Comparison of ENCODE assay signal across 1 cellular context in genomic region chr6:151392429-151392828, GRCh38.
TF ChIP-seq lines count a peak whose summit lies in the region.

No MANE protein-coding gene starts in this region.

TF ChIP-seq in H1, 55 proteins besides CTCF, POLR2A, EP300 and RAD21:
- no peak for TF ChIP-seq TBP (IDR thresholded peaks at IDR 0.05; ENCODE audit: low read depth, low read length)
- TF ChIP-seq ZNF274 (IDR thresholded peaks at IDR 0.05; ENCODE audit: borderline replicate concordance, extremely low read depth, low read length): no peak
- TF ChIP-seq SP2 (IDR thresholded peaks at IDR 0.05; ENCODE audit: low read length): no peak
- TF ChIP-seq JUN (IDR thresholded peaks at IDR 0.05; ENCODE audit: low read depth, low read length): no peak
- no peak for TF ChIP-seq KDM1A (IDR thresholded peaks at IDR 0.05; ENCODE audit: borderline replicate concordance, low read length)
- no peak for TF ChIP-seq E2F6 (IDR thresholded peaks at IDR 0.05)
- no peak for TF ChIP-seq POLR2AphosphoS5 (IDR thresholded peaks at IDR 0.05; ENCODE audit: low read depth, low read length)
